Comparison of ENCODE assay signal across 8 cellular contexts in genomic region chr2:180980185-180980942, GRCh38. TPM values are rescaled to one million over a fixed set of nuclear protein-coding genes. Genes with fewer than 3 reads are reported as not detected.
DNase-seq lines count a peak whose midpoint lies in the region; ATAC-seq, FAIRE-seq and TF ChIP-seq lines count a peak whose summit lies in the region.

UBE2E3 (plus strand) TSS chr2:180980605; CDS start chr2:180982043, 1,438 bp downstream.

- peak within 1 kb of the TSS; percentile 73 for H3K9ac ChIP-seq in fibroblast of lung (ENCODE audit: insufficient read depth, low read length)

- H3K9me3 ChIP-seq in fibroblast of lung (ENCODE audit: control insufficient read depth, insufficient read depth, low read depth, low read length), result no peaks in the 10 kb centered on the region

- DNase-seq in D341Med (ENCODE audit: low spot score), result peak; percentile 89
- peak; percentile 82 for DNase-seq in HT1080 (ENCODE audit: low read depth)
- peak; percentile 47 for DNase-seq in RCC 7860 (ENCODE audit: low spot score)
- DNase-seq in activated T-helper 1 cell treated with anti-CD3 and anti-CD28 coated beads, Interleukin-2, amount 50 U/mL, for 16 hours (ENCODE audit: low read depth in 1 of 2, low spot score in 1 of 2), result peak; percentile 51 to 67
- DNase-seq in fibroblast of lung (ENCODE audit: low read depth in 2 of 2), result peak; percentile 72 to 84
- peak; percentile 70 to 87 (median 80) for DNase-seq in naive thymus-derived CD8-positive, alpha-beta T cell
- DNase-seq in stimulated activated naive CD4-positive, alpha-beta T cell (lab: John Stamatoyannopoulos, UW), result peak; percentile 66 to 89 (median 77)

- H3K4me1 ChIP-seq in fibroblast of lung (ENCODE audit: control insufficient read depth, extremely low read depth, insufficient read depth, low read length), result peaks cover 16% of the 10 kb centered on the region

- TF ChIP-seq CTCF in fibroblast of lung (conservative IDR thresholded peaks at IDR 0.05 in 1 of 2, IDR thresholded peaks at IDR 0.05 in 1 of 2; ENCODE audit: low read depth in 1 of 2, low read length in 2 of 2), result peak; percentile 61 to 65

- no peaks in the 10 kb centered on the region for H3K9me3 Mint-ChIP-seq in naive thymus-derived CD8-positive, alpha-beta T cell

- H3K36me3 ChIP-seq in fibroblast of lung (ENCODE audit: control insufficient read depth, insufficient read depth, low read length), result no peaks in the 10 kb centered on the region

- no peaks in the 10 kb centered on the region for H4K20me1 ChIP-seq in fibroblast of lung (ENCODE audit: control insufficient read depth, extremely low read depth, insufficient read depth, low read length)

- no peaks in the 10 kb centered on the region for H3K27me3 ChIP-seq in fibroblast of lung (ENCODE audit: control insufficient read depth, insufficient read depth, low read length)

- H3K79me2 ChIP-seq in fibroblast of lung (ENCODE audit: control insufficient read depth, insufficient read depth, low read length), result peaks cover 41% of the 10 kb centered on the region

- ATAC-seq in GM19468 (IDR thresholded peaks at IDR 0.05; ENCODE audit: extremely low read depth, unreplicated experiment), result peak; percentile 82
- peak; percentile 76 to 81 for ATAC-seq in naive thymus-derived CD8-positive, alpha-beta T cell

- H3K27ac Mint-ChIP-seq in naive thymus-derived CD8-positive, alpha-beta T cell, result peak within 1 kb of the TSS; percentile 93 to 99 (median 94)

- H3K4me1 Mint-ChIP-seq in naive thymus-derived CD8-positive, alpha-beta T cell, result peaks cover 9 to 46% (median 38%) of the 10 kb centered on the region in 4 donors

- H3K27me3 Mint-ChIP-seq in naive thymus-derived CD8-positive, alpha-beta T cell, result no peaks in the 10 kb centered on the region

- peak within 1 kb of the TSS; percentile 91 to 98 (median 96) for H3K4me3 Mint-ChIP-seq in naive thymus-derived CD8-positive, alpha-beta T cell

- H2AFZ ChIP-seq in fibroblast of lung (ENCODE audit: low read length), result peak within 1 kb of the TSS; percentile 77

- H3K4me3 ChIP-seq in fibroblast of lung (replicated peaks in 1 of 4; ENCODE audit: control extremely low read depth in 1 of 4, insufficient read depth in 1 of 4, low read depth in 3 of 4, low read length in 4 of 4), result peak within 1 kb of the TSS; percentile 74 to 99 (median 85)

- no peak for FAIRE-seq in RCC 7860 (lab: Jason Lieb, UNC)

- POLR2A ChIA-PET in naive thymus-derived CD8-positive, alpha-beta T cell (lab: Charles Lee), result interaction anchor here (0.6 to 1.9 kb wide), 11 partner anchors 8 to 1053 kb away, joined by 3 to 5 read pairs (median 4); partner anchors contain the start of genes CWC22 and ITGA4

- H3K4me2 ChIP-seq in fibroblast of lung (ENCODE audit: extremely low read depth, insufficient read depth, low read length), result peak within 1 kb of the TSS; percentile 95

- H3K27ac ChIP-seq in fibroblast of lung (ENCODE audit: insufficient read depth, low read length), result peak within 1 kb of the TSS; percentile 84

- H3K36me3 Mint-ChIP-seq in naive thymus-derived CD8-positive, alpha-beta T cell, result peaks cover 0 to 5% (median 3%) of the 10 kb centered on the region in 3 donors

RNA-seq across cellular contexts. Expression of gene UBE2E3, which starts in this region (rescaled TPM):
- total RNA-seq in HT1080 (2014; rRNA removed; shearing (Covaris generic)), result 156 and 183 TPM in 2 replicates
- polyA plus RNA-seq in HT1080 (2015; cell fraction: cytosol; rRNA removed), result 152 and 168 TPM in 2 replicates
- 54.4 and 76.0 TPM in 2 replicates for polyA plus RNA-seq in HT1080 (2015; cell fraction: nucleus; rRNA removed)
- total RNA-seq in fibroblast of lung, result 43.1 and 57.5 TPM in 2 replicates
- 138 TPM in 2 replicates for polyA plus RNA-seq in fibroblast of lung
- 96.8 and 128 TPM in 2 replicates for polyA plus RNA-seq in fibroblast of lung (2012)
- polyA minus RNA-seq in fibroblast of lung (ENCODE audit: low replicate concordance), result 27.4 and 56.4 TPM in 2 replicates
- total RNA-seq in naive thymus-derived CD8-positive, alpha-beta T cell, result 10 to 100 TPM; 24.5 to 25.0 TPM
- 10 to 100 TPM; 39.8 to 55.7 (median 44.8) TPM for polyA plus RNA-seq in naive thymus-derived CD8-positive, alpha-beta T cell

Comparison
In these comparisons a context has a peak if more than half of its experiments do, and no peak if none do; other contexts are left out.
1. Peak in every context shown above with its lines: DNase-seq, ATAC-seq, H3K4me3 ChIP-seq and H3K27ac ChIP-seq.